In the genomic region with DNA sequence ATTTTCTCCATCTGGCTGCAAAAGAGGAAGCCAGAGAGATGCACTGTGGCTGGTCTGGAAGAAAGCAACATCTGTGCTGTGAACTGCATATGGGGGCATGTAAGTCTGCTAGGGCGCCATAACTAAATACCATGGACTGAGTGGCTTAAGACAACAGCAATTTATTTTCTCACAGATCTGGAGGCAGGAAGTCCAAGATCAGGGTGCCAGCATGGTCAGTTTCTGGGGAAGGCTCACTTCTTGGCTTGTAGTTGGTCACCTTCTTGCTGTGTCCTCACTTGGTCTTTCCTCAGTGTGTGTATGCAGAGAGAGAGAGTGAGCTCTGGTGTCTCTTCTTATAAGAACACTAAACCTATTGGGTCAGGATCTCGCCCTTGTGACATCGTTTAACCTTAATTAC, we compare ENCODE assay signal across 23 cellular contexts.
"Had no signal": no experiment of that assay in that cellular context is flagged by ENCODE, and none has a peak within 500 bp of the region (broad histone marks: within the 10 kb centered on the region; RNA-seq: fewer than 3 reads in every experiment).

No MANE protein-coding gene starts in this region.

- H3K27me3 ChIP-seq: gastrocnemius medialis, heart right ventricle, left lung had no signal

- H3K36me3 Mint-ChIP-seq: mesothelial cell of epicardium had no signal

- H3K4me3 Mint-ChIP-seq: mesothelial cell of epicardium had no signal

- H3K36me3 ChIP-seq: esophagus muscularis mucosa, gastrocnemius medialis, heart right ventricle, left lung, lower lobe of right lung had no signal

- FAIRE-seq: colon, endothelial cell of umbilical vein, islet of Langerhans, keratinocyte had no signal

- DNase-seq: dermis blood vessel endothelial cell; dorsolateral prefrontal cortex; effector CD4-positive, alpha-beta T cell; effector memory CD4-positive, alpha-beta T cell; foreskin melanocyte; gastrocnemius medialis; glutamatergic neuron; head of caudate nucleus; heart right ventricle; hypothalamus; left cardiac atrium; left lung; left ventricle myocardium superior; lower lobe of right lung; mesenchymal stem cell; mucosa of descending colon had no signal

- H3K9me3 ChIP-seq: gastrocnemius medialis, left lung, mucosa of descending colon had no signal

- H3K4me1 Mint-ChIP-seq: mesothelial cell of epicardium had no signal

- ATAC-seq: gastrocnemius medialis, heart right ventricle, left cardiac atrium, left lung, left ventricle myocardium superior, lower lobe of right lung had no signal

- H3K4me3 ChIP-seq: coronary artery, dorsolateral prefrontal cortex, esophagus muscularis mucosa, gastrocnemius medialis, heart right ventricle, left lung, lower lobe of right lung, mucosa of descending colon had no signal

- H3K27ac ChIP-seq: coronary artery, dorsolateral prefrontal cortex, esophagus muscularis mucosa, gastrocnemius medialis, heart right ventricle, left lung, lower lobe of right lung had no signal

- H3K27ac Mint-ChIP-seq: mesothelial cell of epicardium had no signal

- H3K4me1 ChIP-seq: esophagus muscularis mucosa, gastrocnemius medialis, left lung, lower lobe of right lung had no signal
